In genomic region chr1:182829285-182829932, GRCh38 we compare ENCODE assay signal across 1 cellular context.
TF ChIP-seq lines count a peak whose summit lies in the region.

No MANE protein-coding gene starts in this region.

TF ChIP-seq in GM12878, 131 proteins besides CTCF, POLR2A, EP300 and RAD21 (continued from another document):
- TF ChIP-seq CUX1 (IDR thresholded peaks at IDR 0.05; ENCODE audit: insufficient replicate concordance, low read depth, low read length) = no peak
- 0 out of 2 replicates have a peak, but pooled peaks have one; percentile 28 for TF ChIP-seq ZNF687 (IDR thresholded peaks at IDR 0.05)
- TF ChIP-seq HDGF (IDR thresholded peaks at IDR 0.05) = no peak
- TF ChIP-seq TAF1 (IDR thresholded peaks at IDR 0.05; ENCODE audit: borderline replicate concordance, low read depth, low read length) = no peak
- TF ChIP-seq TBL1XR1 (IDR thresholded peaks at IDR 0.05; ENCODE audit: low read depth, low read length) = no peak
- TF ChIP-seq JUND (IDR thresholded peaks at IDR 0.05; ENCODE audit: low read depth, low read length) = no peak
- peak; percentile 53; the same call in 1 of the 2 replicates for TF ChIP-seq RELB (IDR thresholded peaks at IDR 0.05; ENCODE audit: low read depth)
- no peak for TF ChIP-seq MTA3 (IDR thresholded peaks at IDR 0.05; ENCODE audit: borderline replicate concordance, low read length)
- no peak for TF ChIP-seq FOXK2 (IDR thresholded peaks at IDR 0.05)
- TF ChIP-seq ZNF207 (IDR thresholded peaks at IDR 0.05; ENCODE audit: borderline replicate concordance) = no peak
- TF ChIP-seq SREBF1 (IDR thresholded peaks at IDR 0.05; ENCODE audit: low read length) = no peak
